In genomic region chr1:22052115-22053017, GRCh38 we compare ENCODE assay signal across 8 cellular contexts. TPM values are rescaled to one million over a fixed set of nuclear protein-coding genes. Genes with fewer than 3 reads are reported as not detected.
DNase-seq lines count a peak whose midpoint lies in the region; TF ChIP-seq lines count a peak whose summit lies in the region.

CDC42 (plus strand) TSS chr1:22052709; CDS start chr1:22078479, 25,770 bp downstream.

- DNase-seq in GF-D8 (lab: John Stamatoyannopoulos, UW) (peak; percentile 87), HEK293T (ENCODE audit: extremely low spot score) (peak; percentile 96), NAMALWA (ENCODE audit: low spot score) (peak; percentile 97), SK-MEL-5 (ENCODE audit: low read depth, low spot score) (peak; percentile 93), foreskin melanocyte (peak; percentile 87)
- peak; percentile 98 for DNase-seq in activated naive CD4-positive, alpha-beta T cell treated with Interleukin-2 at 50 U/mL for 16 hours

- POLR2A ChIA-PET in HEK293T (lab: Yijun Ruan, JAX), result interaction anchor here (0.8 to 4.4 kb wide), 13 partner anchors 12 to 197 kb away, joined by 3 to 58 read pairs (median 4); no protein-coding TSS in a partner anchor

- H3K9me3 ChIP-seq in neutrophil, result no peaks in the 10 kb centered on the region

- no peaks in the 10 kb centered on the region for H3K27me3 ChIP-seq in neutrophil

- H3K4me3 ChIP-seq in neutrophil (ENCODE audit: low read depth in 1 of 2, low read length in 1 of 2), result peak within 1 kb of the TSS; percentile 78 to 79

- TF ChIP-seq CTCF in neutrophil (IDR thresholded peaks at IDR 0.05) (peak; percentile 22), subcutaneous adipose tissue (IDR thresholded peaks at IDR 0.05; ENCODE audit: low read depth) (no peak)

- in situ Hi-C loops in SK-MEL-5 (cut with HindIII; ENCODE audit: low pct_unique_long_range_greater_than_20kb, low sequenced_read_pairs), result no loop called here

- H3K36me3 ChIP-seq in neutrophil, result peaks cover 10% of the 10 kb centered on the region

- peak within 1 kb of the TSS; percentile 100 for H3K27ac ChIP-seq in neutrophil

- H3K4me1 ChIP-seq in neutrophil (ENCODE audit: control insufficient read depth in 1 of 2, insufficient read depth in 1 of 2, low read depth in 1 of 2, low read length in 1 of 2), result peaks cover 60 to 65% of the 10 kb centered on the region in 2 experiments

- CTCF ChIA-PET in HEK293T (lab: Yijun Ruan, JAX), result no interaction called here

TF ChIP-seq in HEK293T, 16 proteins besides CTCF, POLR2A, EP300 and RAD21:
- TF ChIP-seq PKNOX1 (IDR thresholded peaks at IDR 0.05) (0 out of 2 replicates have a peak, but pooled peaks have one; percentile 21), ELF4 (IDR thresholded peaks at IDR 0.05) (peak; percentile 38; the same call in 1 of the 2 replicates), FOXM1 (IDR thresholded peaks at IDR 0.05; ENCODE audit: borderline replicate concordance) (no peak), HDGF (IDR thresholded peaks at IDR 0.05; ENCODE audit: borderline replicate concordance) (0 out of 2 replicates have a peak, but pooled peaks have one; percentile 28), LEF1 (IDR thresholded peaks at IDR 0.05; ENCODE audit: borderline replicate concordance) (no peak), SP1 (IDR thresholded peaks at IDR 0.05) (no peak)
TF ChIP-seq in HEK293T: peak in this region for 3.

RNA-seq across cellular contexts. Expression of gene CDC42, which starts in this region (rescaled TPM):
- 240 and 257 TPM in 2 replicates for total RNA-seq in SK-MEL-5 (2014; rRNA removed; shearing (Covaris generic))
- polyA plus RNA-seq in SK-MEL-5 (2015; cell fraction: cytosol; rRNA removed), result 103 and 113 TPM in 2 replicates
- 35.4 and 46.2 TPM in 2 replicates for polyA plus RNA-seq in SK-MEL-5 (2015; cell fraction: nucleus; rRNA removed)
- total RNA-seq in subcutaneous adipose tissue, result 100 to 1,000 TPM; 153 to 332 (median 228) TPM

Comparison
In these comparisons a context has a peak if more than half of its experiments do, and no peak if none do; other contexts are left out.
1. Peak in every context shown above with its lines: DNase-seq, H3K4me3 ChIP-seq and H3K27ac ChIP-seq.